In genomic region chr1:163035791-163036249, GRCh38 we compare ENCODE assay signal across 11 cellular contexts. TPM values are rescaled to one million over a fixed set of nuclear protein-coding genes. Genes with fewer than 3 reads are reported as not detected.
A peak's percentile ranks its signal among the peaks of the same experiment; 100 is the strongest.
DNase-seq lines count a peak whose midpoint lies in the region; ATAC-seq lines count a peak whose summit lies in the region.
"Had no signal": no experiment of that assay in that cellular context is flagged by ENCODE, and none has a peak within 500 bp of the region (broad histone marks: within the 10 kb centered on the region; RNA-seq: fewer than 3 reads in every experiment).

No MANE protein-coding gene starts in this region.

- H2AK5ac ChIP-seq in mesenchymal stem cell (ENCODE audit: low read length, severe bottlenecking): peak overlapping the region; percentile 66

- H2BK12ac ChIP-seq in mesenchymal stem cell (ENCODE audit: low read length in 2 of 2): peak overlapping the region in 1 of 2 experiments; percentile 18

- H3K14ac ChIP-seq in mesenchymal stem cell (ENCODE audit: low read length in 2 of 2): no peak overlapping the region

- no peak overlapping the region for H3K4me2 ChIP-seq in mesenchymal stem cell (ENCODE audit: low read length, poor library complexity, severe bottlenecking)

- no peak overlapping the region for H2BK15ac ChIP-seq in mesenchymal stem cell (ENCODE audit: low read depth, poor library complexity, severe bottlenecking)

- no peak overlapping the region for H4K8ac ChIP-seq in mesenchymal stem cell (ENCODE audit: low read length)

- H3K79me1 ChIP-seq in mesenchymal stem cell (replicated peaks; ENCODE audit: low read length, poor library complexity, severe bottlenecking): no peaks in the 10 kb centered on the region

- H3K27ac ChIP-seq in mesenchymal stem cell (ENCODE audit: low read length, poor library complexity, severe bottlenecking) (peak overlapping the region; percentile 89), aorta (ENCODE audit: low read depth in 1 of 2, low read length in 2 of 2) (no peak overlapping the region)
- H3K27ac ChIP-seq: upper lobe of right lung had no signal

- no peak overlapping the region for H4K91ac ChIP-seq in mesenchymal stem cell (ENCODE audit: low read length)

- H2BK120ac ChIP-seq in mesenchymal stem cell (ENCODE audit: low read depth, low read length): no peak overlapping the region

- no peak overlapping the region for H3K23ac ChIP-seq in mesenchymal stem cell (ENCODE audit: low read length in 2 of 2)

- peak overlapping the region in 1 of 2 experiments; percentile 48 for H3K18ac ChIP-seq in mesenchymal stem cell (ENCODE audit: low read depth in 1 of 2, low read length in 2 of 2)

- H3K9me3 ChIP-seq in mesenchymal stem cell (ENCODE audit: control insufficient read depth, low read length): no peaks in the 10 kb centered on the region
- no peaks in the 10 kb centered on the region for H3K9me3 ChIP-seq in aorta (ENCODE audit: control insufficient read depth, low read length)
- H3K9me3 ChIP-seq: upper lobe of right lung had no signal

- peak overlapping the region; percentile 68 for H3K9ac ChIP-seq in mesenchymal stem cell (ENCODE audit: low read length)

- H3K4me3 ChIP-seq in mesenchymal stem cell (ENCODE audit: insufficient read depth in 1 of 2, low read depth in 1 of 2, low read length in 2 of 2) (peak overlapping the region in 1 of 2 experiments; percentile 49), aorta (ENCODE audit: low read length in 2 of 2) (no peak overlapping the region)
- H3K4me3 ChIP-seq: upper lobe of right lung had no signal

- no peak overlapping the region for H2BK5ac ChIP-seq in mesenchymal stem cell (ENCODE audit: low read depth, low read length, poor library complexity, severe bottlenecking)

- intact Hi-C loops in aorta (cut with DNase I): no loop called here

- no peaks in the 10 kb centered on the region for H3K36me3 ChIP-seq in mesenchymal stem cell (ENCODE audit: control insufficient read depth in 1 of 2, insufficient read depth in 2 of 2, low read depth in 1 of 2, low read length in 2 of 2)
- peaks cover 0 to 2% of the 10 kb centered on the region in 2 donors for H3K36me3 ChIP-seq in aorta (ENCODE audit: control insufficient read depth in 1 of 2, insufficient read depth in 2 of 2, low read length in 1 of 2)
- H3K36me3 ChIP-seq: upper lobe of right lung had no signal

- H3K27me3 ChIP-seq in mesenchymal stem cell (ENCODE audit: control insufficient read depth in 1 of 2, insufficient read depth in 1 of 2, low read length in 2 of 2) (no peaks in the 10 kb centered on the region), aorta (ENCODE audit: control insufficient read depth in 1 of 2, insufficient read depth in 2 of 2, low read length in 1 of 2) (no peaks in the 10 kb centered on the region)
- H3K27me3 ChIP-seq: upper lobe of right lung had no signal

- peak; percentile 66 for DNase-seq in COR-L47 (lab: John Stamatoyannopoulos, UW)
- peak; percentile 92 for DNase-seq in LHCN-M2 (ENCODE audit: low read depth)
- peak; percentile 81 for DNase-seq in astrocyte of the hippocampus (ENCODE audit: low read depth, low spot score)
- DNase-seq in mesenchymal stem cell: peak; percentile 61
- no peak for DNase-seq in aorta
- no peak for DNase-seq in Ammon's horn (ENCODE audit: low spot score)
- DNase-seq: NCI-H1436 treated with DMSO at 0.1 percent for 48 hours, upper lobe of right lung had no signal

- H3K4me1 ChIP-seq in mesenchymal stem cell (ENCODE audit: control insufficient read depth, insufficient read depth, low read depth, low read length) (peaks cover 2% of the 10 kb centered on the region), aorta (ENCODE audit: control insufficient read depth in 1 of 2, insufficient read depth in 2 of 2, low read length in 2 of 2) (no peaks in the 10 kb centered on the region)
- H3K4me1 ChIP-seq: upper lobe of right lung had no signal

- H2AFZ ChIP-seq in mesenchymal stem cell (ENCODE audit: low read depth, low read length): no peak overlapping the region

- H3K4ac ChIP-seq in mesenchymal stem cell (ENCODE audit: low read depth in 1 of 2, low read length in 2 of 2): no peak overlapping the region

- ATAC-seq in HG02623 (IDR thresholded peaks at IDR 0.05; ENCODE audit: unreplicated experiment): no peak
- ATAC-seq in aorta (ENCODE audit: low FRiP score): no peak
- no peak for ATAC-seq in HG03439 (IDR thresholded peaks at IDR 0.05; ENCODE audit: unreplicated experiment)
- ATAC-seq: upper lobe of right lung had no signal

- 0% methylated on average over 2 of the region's 2 CpGs for WGBS in mesenchymal stem cell
- WGBS in aorta, 2 donors: 51 to 69% methylated on average over 2 of the region's 2 CpGs

RNA-seq across cellular contexts. Expression of gene RGS4, which starts 33.3 kb away (rescaled TPM):
- total RNA-seq in LHCN-M2 (2014; rRNA removed): 173 and 174 TPM in 2 replicates
- polyA plus RNA-seq in LHCN-M2 (2012): 67.2 TPM
- polyA plus RNA-seq in mesenchymal stem cell (2013, experiment 1 of 2): 15.6 TPM
- polyA plus RNA-seq in mesenchymal stem cell (2013, experiment 2 of 2): 14.8 TPM
- total RNA-seq in aorta: 10 to 100 TPM; 11.9 to 22.1 TPM
- polyA plus RNA-seq in aorta: 10 to 100 TPM; 29.3 to 42.1 TPM
- total RNA-seq: T-helper 2 cell treated with Interferon-gamma antibody and Interleukin-4, amounts not matched to agents 100 ng/mL and 5 ng/mL, for 36 hours had no signal

Comparison
In these comparisons a context has a peak if more than half of its experiments do, and no peak if none do; other contexts are left out.
1. DNase-seq: peak in COR-L47 (single experiment), LHCN-M2 (single experiment), astrocyte of the hippocampus (single experiment) and mesenchymal stem cell (single experiment); none in aorta (0 of 2) and Ammon's horn (single experiment).